Comparison of ENCODE assay signal across 36 cellular contexts in genomic region chr17:18995220-18995619, GRCh38. TPM values are rescaled to one million over a fixed set of nuclear protein-coding genes. Genes with fewer than 3 reads are reported as not detected.
"Had no signal": no experiment of that assay in that cellular context is flagged by ENCODE, and none has a peak within 500 bp of the region (broad histone marks: within the 10 kb centered on the region; RNA-seq: fewer than 3 reads in every experiment).

No MANE protein-coding gene starts in this region.

- H3K4me1 ChIP-seq: ascending aorta, gastroesophageal sphincter, heart right ventricle had no signal

- H3K9me3 Mint-ChIP-seq: effector memory CD8-positive, alpha-beta T cell had no signal

- H3K27me3 ChIP-seq: ascending aorta, brain microvascular endothelial cell, esophagus squamous epithelium, gastroesophageal sphincter, heart right ventricle had no signal

- H3K36me3 ChIP-seq: ascending aorta, gastroesophageal sphincter, heart right ventricle had no signal

- DNase-seq: activated CD4-positive, alpha-beta memory T cell treated with anti-CD3 and anti-CD28 coated beads, Interleukin-2, amount 10 ng/mL, durations not matched to agents 7 days and 5 days; activated CD4-positive, alpha-beta T cell treated with anti-CD3 and anti-CD28 coated beads for 1 hour; activated CD4-positive, alpha-beta T cell treated with anti-CD3 and anti-CD28 coated beads for 4 hours; activated CD4-positive, alpha-beta T cell treated with anti-CD3 and anti-CD28 coated beads, Interleukin-2, amount 10 ng/mL, durations not matched to agents 7 days and 5 days; activated CD4-positive, alpha-beta T cell treated with anti-CD3 and anti-CD28 coated beads, Interleukin-2, amount 50 U/mL, for 4 hours; activated CD8-positive, alpha-beta memory T cell treated with anti-CD3 and anti-CD28 coated beads, Interleukin-2, amount 50 U/mL, for 48 hours; activated gamma-delta T cell; activated naive CD4-positive, alpha-beta T cell; activated naive CD4-positive, alpha-beta T cell treated with anti-CD3 and anti-CD28 coated beads, Interleukin-2, amount 10 ng/mL, durations not matched to agents 7 days and 5 days; activated naive CD8-positive, alpha-beta T cell treated with anti-CD3 and anti-CD28 coated beads, Interleukin-2, amount 10 ng/mL, durations not matched to agents 7 days and 5 days; activated T-cell treated with anti-CD3 and anti-CD28 coated beads for 4 hours; activated T-cell treated with anti-CD3 and anti-CD28 coated beads, Interleukin-2, amount 50 U/mL, for 24 hours; activated T-cell treated with anti-CD3 and anti-CD28 coated beads, Interleukin-2, amount 50 U/mL, for 72 hours; brain microvascular endothelial cell; cortex of kidney; dermis blood vessel endothelial cell; effector CD4-positive, alpha-beta T cell; effector memory CD8-positive, alpha-beta T cell; esophagus squamous epithelium; foreskin melanocyte; heart right ventricle; hippocampal formation; T-helper 17 cell; T1000 had no signal

- FAIRE-seq: bronchial epithelial cell, colon, endothelial cell of umbilical vein had no signal

- H3K27ac Mint-ChIP-seq: activated CD4-positive, alpha-beta memory T cell treated with anti-CD3 and anti-CD28 coated beads, Interleukin-2, amount 10 ng/mL, durations not matched to agents 7 days and 5 days; activated CD4-positive, alpha-beta T cell treated with anti-CD3 and anti-CD28 coated beads, Interleukin-2, amount 10 ng/mL, durations not matched to agents 7 days and 5 days; activated naive CD4-positive, alpha-beta T cell treated with anti-CD3 and anti-CD28 coated beads, Interleukin-2, amount 10 ng/mL, durations not matched to agents 7 days and 5 days; activated naive CD4-positive, alpha-beta T cell treated with anti-CD3 and anti-CD28 coated beads, Interleukin-2, amount 50 U/mL, for 72 hours; activated naive CD8-positive, alpha-beta T cell treated with anti-CD3 and anti-CD28 coated beads, Interleukin-2, amount 10 ng/mL, durations not matched to agents 7 days and 5 days; activated T-cell treated with anti-CD3 and anti-CD28 coated beads, Interleukin-2, amount 50 U/mL, for 24 hours; activated T-cell treated with anti-CD3 and anti-CD28 coated beads, Interleukin-2, amount 50 U/mL, for 72 hours; T-helper 17 cell had no signal

- H3K27me3 Mint-ChIP-seq: activated CD4-positive, alpha-beta memory T cell treated with anti-CD3 and anti-CD28 coated beads, Interleukin-2, amount 10 ng/mL, durations not matched to agents 7 days and 5 days; activated CD4-positive, alpha-beta T cell treated with anti-CD3 and anti-CD28 coated beads, Interleukin-2, amount 10 ng/mL, durations not matched to agents 7 days and 5 days; activated naive CD8-positive, alpha-beta T cell treated with anti-CD3 and anti-CD28 coated beads, Interleukin-2, amount 10 ng/mL, durations not matched to agents 7 days and 5 days; activated T-cell treated with anti-CD3 and anti-CD28 coated beads, Interleukin-2, amount 50 U/mL, for 24 hours; effector memory CD8-positive, alpha-beta T cell; T-helper 17 cell had no signal

- H3K4me3 Mint-ChIP-seq: activated CD4-positive, alpha-beta memory T cell treated with anti-CD3 and anti-CD28 coated beads, Interleukin-2, amount 10 ng/mL, durations not matched to agents 7 days and 5 days; activated CD4-positive, alpha-beta T cell treated with anti-CD3 and anti-CD28 coated beads, Interleukin-2, amount 10 ng/mL, durations not matched to agents 7 days and 5 days; activated naive CD4-positive, alpha-beta T cell treated with anti-CD3 and anti-CD28 coated beads, Interleukin-2, amount 10 ng/mL, durations not matched to agents 7 days and 5 days; activated naive CD8-positive, alpha-beta T cell treated with anti-CD3 and anti-CD28 coated beads, Interleukin-2, amount 10 ng/mL, durations not matched to agents 7 days and 5 days; activated T-cell treated with anti-CD3 and anti-CD28 coated beads, Interleukin-2, amount 50 U/mL, for 24 hours; activated T-cell treated with anti-CD3 and anti-CD28 coated beads, Interleukin-2, amount 50 U/mL, for 72 hours; effector memory CD8-positive, alpha-beta T cell; T-helper 17 cell; T-helper 2 cell treated with Interferon-gamma antibody and Interleukin-4, amounts not matched to agents 5 μg/mL and 100 μg/mL, for 36 hours had no signal

- H3K4me3 ChIP-seq: ascending aorta, esophagus squamous epithelium, gastroesophageal sphincter, heart right ventricle had no signal

- ATAC-seq: activated naive CD4-positive, alpha-beta T cell treated with anti-CD3 and anti-CD28 coated beads, Interleukin-2, amount 50 U/mL, for 72 hours; activated T-cell treated with anti-CD3 and anti-CD28 coated beads, Interleukin-2, amount 50 U/mL, for 72 hours; effector memory CD8-positive, alpha-beta T cell; gastroesophageal sphincter; heart right ventricle; T-helper 17 cell had no signal

- H3K27ac ChIP-seq: ascending aorta, epithelial cell of prostate, gastroesophageal sphincter, heart right ventricle had no signal

RNA-seq across cellular contexts. Expression of gene SLC5A10, which starts 43.3 kb away (rescaled TPM):
- total RNA-seq: activated CD4-positive, alpha-beta memory T cell treated with anti-CD3 and anti-CD28 coated beads, Interleukin-2, amount 10 ng/mL, durations not matched to agents 7 days and 5 days; activated CD4-positive, alpha-beta T cell treated with anti-CD3 and anti-CD28 coated beads, Interleukin-2, amount 10 ng/mL, durations not matched to agents 7 days and 5 days; activated naive CD4-positive, alpha-beta T cell treated with anti-CD3 and anti-CD28 coated beads, Interleukin-2, amount 50 U/mL, for 72 hours; activated naive CD8-positive, alpha-beta T cell treated with anti-CD3 and anti-CD28 coated beads, Interleukin-2, amount 10 ng/mL, durations not matched to agents 7 days and 5 days; activated T-cell treated with anti-CD3 and anti-CD28 coated beads, Interleukin-2, amount 50 U/mL, for 72 hours; ascending aorta; bronchial epithelial cell; chondrocyte; dermis blood vessel endothelial cell; endothelial cell of umbilical vein; fibroblast of lung; fibroblast of villous mesenchyme; gastroesophageal sphincter; glomerular endothelial cell; T-helper 17 cell had no signal
- polyA plus RNA-seq: endothelial cell of umbilical vein, fibroblast of lung had no signal

RNA-seq across cellular contexts. Expression of gene GRAP, which starts 51.5 kb away (rescaled TPM):
- total RNA-seq: bronchial epithelial cell, fibroblast of lung, fibroblast of villous mesenchyme had no signal
